ENCODE assay signal across 10 cellular contexts in genomic region chr15:66865622-66866611, GRCh38.
DNase-seq lines count a peak whose midpoint lies in the region; ATAC-seq, FAIRE-seq and TF ChIP-seq lines count a peak whose summit lies in the region.
"Had no signal": no experiment of that assay in that cellular context is flagged by ENCODE, and none has a peak within 500 bp of the region (broad histone marks: within the 10 kb centered on the region; RNA-seq: fewer than 3 reads in every experiment).

No MANE protein-coding gene starts in this region.

- no peaks in the 10 kb centered on the region for H3K9me3 ChIP-seq in K562 (replicated peaks; ENCODE audit: control insufficient read depth, insufficient read depth, low read depth, low read length)
- no peaks in the 10 kb centered on the region for H3K9me3 ChIP-seq in stomach
- H3K9me3 ChIP-seq: thoracic aorta had no signal

- 36% methylated on average over 15 of the region's 15 CpGs for WGBS in K562 (ENCODE audit: insufficient coverage, low coverage, missing lambda C conversion rate)
- 80 to 87% (median 84%) methylated on average over 15 of the region's 15 CpGs for WGBS in stomach, 5 donors

- no peak overlapping the region for H3K27ac Mint-ChIP-seq in activated CD4-positive, alpha-beta T cell treated with anti-CD3 and anti-CD28 coated beads for 36 hours

- no peak for TF ChIP-seq RAD21 in K562 (CRISPR knock-in tag; conservative IDR thresholded peaks at IDR 0.05 in 1 of 2, IDR thresholded peaks at IDR 0.05 in 1 of 2)

- no peaks in the 10 kb centered on the region for H3K79me2 ChIP-seq in K562 (ENCODE audit: control insufficient read depth, insufficient read depth, low read length)

- H3K27ac ChIP-seq in K562 (ENCODE audit: extremely low read depth, low read depth, low read length) (no peak overlapping the region), stomach (no peak overlapping the region)
- H3K27ac ChIP-seq: thoracic aorta had no signal

- H3K27me3 Mint-ChIP-seq in activated CD4-positive, alpha-beta T cell treated with anti-CD3 and anti-CD28 coated beads for 36 hours = peaks cover 30% of the 10 kb centered on the region

- no peaks in the 10 kb centered on the region for H3K9me3 Mint-ChIP-seq in activated CD4-positive, alpha-beta T cell treated with anti-CD3 and anti-CD28 coated beads for 36 hours (ENCODE audit: low read depth)

- TF ChIP-seq EP300 in K562 (IDR thresholded peaks at IDR 0.05; ENCODE audit: low read length) (no peak), stomach (IDR thresholded peaks at IDR 0.05) (no peak)

- no peak overlapping the region for H3K4me3 Mint-ChIP-seq in activated CD4-positive, alpha-beta T cell treated with anti-CD3 and anti-CD28 coated beads for 36 hours

- in situ Hi-C loops in K562 (cut with MboI) = no loop called here

- FAIRE-seq in K562 (lab: Jason Lieb, UNC) = no peak
- FAIRE-seq: A204.1 had no signal

- no peaks in the 10 kb centered on the region for H3K36me3 Mint-ChIP-seq in activated CD4-positive, alpha-beta T cell treated with anti-CD3 and anti-CD28 coated beads for 36 hours (ENCODE audit: low read depth)

- POLR2A ChIA-PET in K562 (lab: Yijun Ruan, JAX) = interaction anchor here (0.7 kb wide), 1 partner anchor 269 kb away, joined by 3 read pairs; no protein-coding TSS in a partner anchor
- POLR2A ChIA-PET in activated CD4-positive, alpha-beta T cell treated with anti-CD3 and anti-CD28 coated beads for 36 hours (lab: Charles Lee) = interaction anchor here (0.6 kb wide), 1 partner anchor 83 kb away, joined by 4 read pairs; no protein-coding TSS in a partner anchor

- BruUV-seq in K562 (replicated peaks; lab: Mats Ljungman, UMichigan) = no TSS peak

- no peak for TF ChIP-seq CTCF in K562 (IDR thresholded peaks at IDR 0.05 in 2 of 3, conservative IDR thresholded peaks at IDR 0.05 in 1 of 3; ENCODE audit: insufficient read depth in 2 of 3, low read depth in 1 of 3, low read length in 3 of 3)
- no peak for TF ChIP-seq CTCF in stomach (IDR thresholded peaks at IDR 0.05)

- peak overlapping the region; percentile 57 for H2AFZ ChIP-seq in K562 (ENCODE audit: low read depth, low read length)

- H3K4me3 ChIP-seq in K562 (no peak overlapping the region), stomach (no peak overlapping the region), H7 (ENCODE audit: insufficient read depth, low read depth, low read length) (no peak overlapping the region)
- H3K4me3 ChIP-seq: thoracic aorta had no signal

- DNase-seq in activated CD4-positive, CD25-positive, alpha-beta regulatory T cell treated with anti-CD3 and anti-CD28 coated beads, Interleukin-2, amount 50 U/mL, for 72 hours = no peak
- no peak for DNase-seq in K562 (ENCODE audit: extremely low read depth in 1 of 4, low spot score in 3 of 4)
- peak; percentile 24 for DNase-seq in stomach
- DNase-seq in H7 = no peak
- DNase-seq in NCI-H2196 (lab: John Stamatoyannopoulos, UW; ENCODE audit: unreplicated experiment) = no peak
- no peak for DNase-seq in activated CD4-positive, alpha-beta T cell treated with anti-CD3 and anti-CD28 coated beads for 36 hours

- no peak overlapping the region for H3K4me2 ChIP-seq in K562 (ENCODE audit: insufficient read depth, low read length)

- no peaks in the 10 kb centered on the region for H4K20me1 ChIP-seq in K562 (replicated peaks; ENCODE audit: control insufficient read depth, insufficient read depth, low read length)

- CTCF ChIA-PET in K562 (lab: Yijun Ruan, JAX; ENCODE audit: low intra/inter-chr PET ratio) = interaction anchor here (0.9 kb wide), 1 partner anchor 42 kb away, joined by 3 read pairs; no protein-coding TSS in a partner anchor
- CTCF ChIA-PET in activated CD4-positive, alpha-beta T cell treated with anti-CD3 and anti-CD28 coated beads for 36 hours (lab: Charles Lee) = interaction anchor here (0.6 to 1.5 kb wide), 2 partner anchors 14 to 881 kb away, joined by 3 to 4 read pairs; no protein-coding TSS in a partner anchor

- H3K4me1 Mint-ChIP-seq in activated CD4-positive, alpha-beta T cell treated with anti-CD3 and anti-CD28 coated beads for 36 hours = no peaks in the 10 kb centered on the region

- H3K4me1 ChIP-seq in K562 (replicated peaks in 1 of 2; ENCODE audit: control insufficient read depth in 2 of 2, insufficient read depth in 2 of 2, low read length in 2 of 2) = peaks cover 0 to 13% of the 10 kb centered on the region in 2 experiments; a peak in 3 of 5 replicates
- peaks cover 0 to 9% (median 4%) of the 10 kb centered on the region in 4 donors for H3K4me1 ChIP-seq in stomach

- TF ChIP-seq POLR2A in K562 (conservative IDR thresholded peaks at IDR 0.05) = no peak
- TF ChIP-seq POLR2A in stomach (IDR thresholded peaks at IDR 0.05) = no peak

- H3K27me3 ChIP-seq in K562 (ENCODE audit: control insufficient read depth in 2 of 2, insufficient read depth in 2 of 2, low read length in 2 of 2) (peaks cover 0 to 5% of the 10 kb centered on the region in 2 experiments; a peak in 2 of 5 replicates), stomach (no peaks in the 10 kb centered on the region), H7 (ENCODE audit: control insufficient read depth, insufficient read depth, low read length) (no peaks in the 10 kb centered on the region)

- intact Hi-C loops in K562 (cut with micrococcal nuclease) = no loop called here
- intact Hi-C loops in stomach (cut with DNase I; ENCODE audit: low total_unique reads) = no loop called here
- intact Hi-C loops in activated CD4-positive, alpha-beta T cell treated with anti-CD3 and anti-CD28 coated beads for 36 hours (cut with DNase I, micrococcal nuclease) = no loop called here

- H3K36me3 ChIP-seq in K562 (ENCODE audit: control insufficient read depth, insufficient read depth, low read length) = no peaks in the 10 kb centered on the region
- peaks cover 0 to 4% (median 0%) of the 10 kb centered on the region in 4 donors for H3K36me3 ChIP-seq in stomach
- H3K36me3 ChIP-seq in H7 (replicated peaks; ENCODE audit: control insufficient read depth, insufficient read depth, low read length) = no peaks in the 10 kb centered on the region
- H3K36me3 ChIP-seq: thoracic aorta had no signal

- H3K9ac ChIP-seq in K562 (ENCODE audit: insufficient read depth in 1 of 2, low read depth in 2 of 2, low read length in 2 of 2) = no peak overlapping the region

- H3K9me1 ChIP-seq in K562 (ENCODE audit: control insufficient read depth, insufficient read depth, low read length) = no peaks in the 10 kb centered on the region

- ATAC-seq in activated CD4-positive, CD25-positive, alpha-beta regulatory T cell treated with anti-CD3 and anti-CD28 coated beads, Interleukin-2, amount 50 U/mL, for 24 hours = peak; percentile 50 to 54
- ATAC-seq in HG03432 (IDR thresholded peaks at IDR 0.05; ENCODE audit: unreplicated experiment) = peak; percentile 61
- peak; percentile 37 for ATAC-seq in K562
- ATAC-seq in activated CD4-positive, alpha-beta T cell treated with anti-CD3 and anti-CD28 coated beads for 36 hours = no peak

TF ChIP-seq in K562, 482 proteins besides CTCF, POLR2A, EP300 and RAD21:
- TF ChIP-seq MCM3 (IDR thresholded peaks at IDR 0.05) (no peak), ETV6 (IDR thresholded peaks at IDR 0.05; ENCODE audit: borderline replicate concordance in 1 of 2, low read depth in 2 of 2, low read length in 1 of 2) (peak; percentile 80 to 91; a peak in 3 of 4 replicates), ETV6 (CRISPR knock-in tag; IDR thresholded peaks at IDR 0.05; ENCODE audit: borderline replicate concordance) (no peak), VEZF1 (CRISPR knock-in tag; IDR thresholded peaks at IDR 0.05) (no peak), SPI1 (IDR thresholded peaks at IDR 0.05; ENCODE audit: borderline replicate concordance, low read depth, low read length) (peak; percentile 90), CTBP1 (IDR thresholded peaks at IDR 0.05; ENCODE audit: borderline replicate concordance) (peak; percentile 32; the same call in 1 of the 2 replicates)
